Comparison of ENCODE assay signal across 19 cellular contexts in the genomic region with DNA sequence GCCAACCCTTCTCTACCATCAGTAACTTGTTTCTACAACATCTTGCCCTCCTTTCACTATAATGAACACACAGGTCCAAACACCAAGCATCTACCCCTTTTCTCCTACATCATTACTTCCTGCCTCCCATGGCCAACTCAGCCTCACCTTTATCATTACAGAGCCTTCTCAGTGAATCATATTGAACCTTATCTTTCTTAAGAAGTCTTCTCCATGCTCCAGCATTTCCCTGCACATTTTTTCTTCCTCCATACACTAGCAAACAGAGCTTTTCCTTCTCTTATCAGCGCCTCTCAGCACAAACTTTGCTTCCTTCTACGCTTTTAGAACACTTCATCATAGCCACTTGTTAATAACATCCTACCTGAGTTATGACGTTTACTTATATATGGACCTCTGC.
"Had no signal": no experiment of that assay in that cellular context is flagged by ENCODE, and none has a peak within 500 bp of the region (broad histone marks: within the 10 kb centered on the region; RNA-seq: fewer than 3 reads in every experiment).

No MANE protein-coding gene starts in this region.

- DNase-seq: Karpas-422, KG1, MG63, NCI-H1092, NCI-H1105 treated with DMSO at 0.1 percent for 48 hours, NCI-H1417 treated with DMSO at 0.1 percent for 48 hours, NCI-H146, NCI-H187, NCI-H2029, NCI-H2227 treated with DMSO at 0.1 percent for 48 hours, NCI-H446, NCI-H510A, NCI-H524 treated with DMSO at 0.1 percent for 48 hours, NCI-H69, NCI-H774, PC-3, SHP77, SK-N-SH, SW 1271 had no signal
